Comparison of ENCODE assay signal across 1 cellular context in genomic region chr10:61943699-61944444, GRCh38.
A peak's percentile ranks its signal among the peaks of the same experiment; 100 is the strongest.
TF ChIP-seq lines count a peak whose summit lies in the region.

No MANE protein-coding gene starts in this region.

TF ChIP-seq in GM12878, 131 proteins besides CTCF, POLR2A, EP300 and RAD21 (continued from another document):
- TF ChIP-seq SP1 (IDR thresholded peaks at IDR 0.05; ENCODE audit: low read depth, low read length) (no peak), ETV6 (conservative IDR thresholded peaks at IDR 0.05 in 1 of 2, IDR thresholded peaks at IDR 0.05 in 1 of 2; ENCODE audit: borderline replicate concordance in 1 of 2, low read depth in 1 of 2) (peak in 1 of 2 experiments; percentile 58; a peak in 1 of 4 replicates), ZNF274 (IDR thresholded peaks at IDR 0.05; ENCODE audit: insufficient read depth, insufficient read length) (no peak), PRDM15 (CRISPR knock-in tag; IDR thresholded peaks at IDR 0.05) (no peak), CREM (IDR thresholded peaks at IDR 0.05; ENCODE audit: low read depth) (peak; percentile 25; the same call in 1 of the 2 replicates), SUZ12 (IDR thresholded peaks at IDR 0.05; ENCODE audit: unreplicated experiment) (no peak), TCF7 (IDR thresholded peaks at IDR 0.05; ENCODE audit: borderline replicate concordance) (0 out of 2 replicates have a peak, but pooled peaks have one; percentile 37), NRF1 (conservative IDR thresholded peaks at IDR 0.05; ENCODE audit: low read depth, low read length) (no peak), IRF4 (IDR thresholded peaks at IDR 0.05; ENCODE audit: low read depth, low read length) (peak; percentile 57), JUNB (IDR thresholded peaks at IDR 0.05) (peak; percentile 94), PML (IDR thresholded peaks at IDR 0.05; ENCODE audit: low read length) (peak; percentile 42; the same call in 1 of the 2 replicates), ZBTB4 (CRISPR knock-in tag; IDR thresholded peaks at IDR 0.05) (no peak), PKNOX1 (IDR thresholded peaks at IDR 0.05) (0 out of 2 replicates have a peak, but pooled peaks have one; percentile 11), TBL1XR1 (IDR thresholded peaks at IDR 0.05; ENCODE audit: low read depth, low read length) (0 out of 2 replicates have a peak, but pooled peaks have one; percentile 58), TCF3 (IDR thresholded peaks at IDR 0.05; ENCODE audit: borderline replicate concordance, insufficient read depth, low read depth, low read length) (no peak), MTA2 (IDR thresholded peaks at IDR 0.05; ENCODE audit: low read depth) (peak; percentile 32; the same call in 1 of the 2 replicates), HDAC2 (IDR thresholded peaks at IDR 0.05) (no peak), MYB (IDR thresholded peaks at IDR 0.05; ENCODE audit: borderline replicate concordance, low read depth, low read length) (no peak), MXI1 (IDR thresholded peaks at IDR 0.05; ENCODE audit: low read depth, low read length) (no peak), ATF7 (IDR thresholded peaks at IDR 0.05; ENCODE audit: low read depth) (peak; percentile 56; the same call in 1 of the 2 replicates), BRCA1 (IDR thresholded peaks at IDR 0.05; ENCODE audit: low read depth, low read length) (no peak), ZBED1 (IDR thresholded peaks at IDR 0.05; ENCODE audit: borderline replicate concordance) (peak; percentile 53; the same call in 1 of the 2 replicates), POLR2AphosphoS2 (IDR thresholded peaks at IDR 0.05; ENCODE audit: low read depth, low read length) (no peak), DPF2 (IDR thresholded peaks at IDR 0.05) (no peak), EED (IDR thresholded peaks at IDR 0.05; ENCODE audit: low read depth) (peak; percentile 60; the same call in 1 of the 2 replicates), NKRF (conservative IDR thresholded peaks at IDR 0.05) (no peak), EGR1 (IDR thresholded peaks at IDR 0.05; ENCODE audit: borderline replicate concordance in 1 of 2, low read depth in 2 of 2, low read length in 2 of 2) (no peak), POU2F2 (IDR thresholded peaks at IDR 0.05; ENCODE audit: borderline replicate concordance, low read depth, low read length) (no peak), SKIL (IDR thresholded peaks at IDR 0.05; ENCODE audit: low read depth, poor library complexity, severe bottlenecking) (no peak), MEF2A (IDR thresholded peaks at IDR 0.05; ENCODE audit: insufficient read depth, low read depth, low read length) (no peak; the same call in 1 of the 2 replicates), NFIC (IDR thresholded peaks at IDR 0.05; ENCODE audit: low read depth, low read length) (peak; percentile 84), GABPA (IDR thresholded peaks at IDR 0.05; ENCODE audit: low read depth) (peak; percentile 33; the same call in 1 of the 2 replicates), RUNX3 (IDR thresholded peaks at IDR 0.05; ENCODE audit: low read length) (peak; percentile 78), CREB1 (IDR thresholded peaks at IDR 0.05; ENCODE audit: low read depth) (0 out of 2 replicates have a peak, but pooled peaks have one; percentile 30), ZNF384 (IDR thresholded peaks at IDR 0.05; ENCODE audit: borderline replicate concordance, low read depth, low read length) (peak; percentile 92), KLF5 (IDR thresholded peaks at IDR 0.05; ENCODE audit: partially characterized antibody) (no peak), CBX5 (IDR thresholded peaks at IDR 0.05; ENCODE audit: low read depth) (peak; percentile 41; the same call in 1 of the 2 replicates), MTA3 (IDR thresholded peaks at IDR 0.05; ENCODE audit: borderline replicate concordance, low read length) (no peak; the same call in 1 of the 2 replicates), BHLHE40 (IDR thresholded peaks at IDR 0.05; ENCODE audit: borderline replicate concordance in 1 of 2, low read depth in 2 of 2, low read length in 1 of 2) (no peak), MAX (IDR thresholded peaks at IDR 0.05; ENCODE audit: low read depth, low read length) (no peak), MEF2B (IDR thresholded peaks at IDR 0.05; ENCODE audit: partially characterized antibody, poor library complexity, severe bottlenecking) (peak; percentile 26), YY1 (IDR thresholded peaks at IDR 0.05; ENCODE audit: low read depth, low read length) (no peak), NBN (IDR thresholded peaks at IDR 0.05) (0 out of 2 replicates have a peak, but pooled peaks have one; percentile 34)
TF ChIP-seq in GM12878: peak in this region for 26.
